ENCODE assay signal across 1 cellular context in the genomic region with DNA sequence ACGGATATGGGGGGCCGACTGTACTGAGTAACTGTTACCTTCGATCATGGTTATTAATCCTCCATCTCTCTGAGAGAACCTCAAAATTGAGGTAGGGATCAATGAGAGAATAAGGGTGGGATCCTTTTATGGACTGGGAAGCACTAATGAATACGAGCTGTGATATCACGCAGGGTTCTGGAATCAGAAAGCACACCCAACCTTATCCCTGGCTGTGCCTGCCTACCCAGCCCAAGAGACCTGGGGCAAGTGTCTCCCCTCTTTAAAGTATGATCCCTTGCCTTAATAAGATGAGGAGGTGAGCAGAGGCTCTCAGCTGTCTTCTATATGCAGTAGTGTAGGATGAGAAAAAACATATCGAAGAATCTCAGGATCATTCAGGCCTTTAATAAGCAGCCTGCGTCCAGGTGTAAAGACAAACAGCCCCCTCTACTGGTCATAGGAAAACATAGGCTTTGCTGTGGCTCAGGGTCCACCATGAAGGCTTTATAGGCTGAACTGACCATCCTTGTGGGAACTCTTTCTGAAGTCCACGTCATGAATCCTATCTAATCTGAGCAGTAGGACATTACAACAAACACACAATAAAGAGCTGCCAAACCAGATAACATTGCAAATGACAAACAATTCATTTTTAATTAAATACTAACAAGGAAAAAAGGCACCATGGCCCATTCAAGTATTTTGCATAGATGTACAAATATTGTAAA.
TF ChIP-seq lines count a peak whose summit lies in the region.

No MANE protein-coding gene starts in this region.

TF ChIP-seq in SK-N-SH treated with all-trans-retinoic acid at 6 μM for 48 hours, 23 proteins besides CTCF, POLR2A, EP300 and RAD21 (continued from another document):
- TF ChIP-seq TSHZ2 (CRISPR knock-in tag; IDR thresholded peaks at IDR 0.05) (no peak), PATZ1 (CRISPR knock-in tag; IDR thresholded peaks at IDR 0.05; ENCODE audit: borderline replicate concordance) (no peak), BACH2 (CRISPR knock-in tag; IDR thresholded peaks at IDR 0.05; ENCODE audit: borderline replicate concordance) (no peak)
